24 cellular contexts compared by ENCODE assay signal in the genomic region with DNA sequence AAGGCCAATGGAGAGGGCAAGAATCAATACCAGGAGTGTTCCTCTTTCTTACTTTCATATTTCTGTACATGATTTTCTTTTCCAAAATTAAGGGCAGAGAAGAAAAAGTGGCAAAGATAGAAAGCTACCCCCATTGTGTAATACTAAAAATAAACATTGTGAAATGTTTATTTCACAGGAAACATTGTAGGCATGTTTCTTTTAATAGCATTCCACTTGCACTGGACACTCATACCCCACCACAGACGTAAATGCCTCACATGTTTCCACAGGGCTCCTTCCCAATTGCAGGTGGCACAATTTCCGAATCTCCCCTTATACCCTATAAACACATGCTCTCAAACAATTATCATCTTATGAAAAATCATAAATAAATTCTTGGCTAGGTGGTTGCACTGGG.
DNase-seq lines count a peak whose midpoint lies in the region; TF ChIP-seq lines count a peak whose summit lies in the region.
"Had no signal": no experiment of that assay in that cellular context is flagged by ENCODE, and none has a peak within 500 bp of the region (broad histone marks: within the 10 kb centered on the region; RNA-seq: fewer than 3 reads in every experiment).

No MANE protein-coding gene starts in this region.

- H3K4me3 Mint-ChIP-seq in osteocyte (ENCODE audit: unreplicated experiment) = no peak overlapping the region
- H3K4me3 Mint-ChIP-seq: CD4-positive, alpha-beta memory T cell; HFFc6 had no signal

- CTCF ChIA-PET in BJ (lab: Yijun Ruan, JAX) = interaction anchor here (0.9 kb wide), 1 partner anchor 374 kb away, joined by 3 read pairs; no protein-coding TSS in a partner anchor

- H3K9me3 Mint-ChIP-seq in osteocyte (ENCODE audit: unreplicated experiment) = peaks cover 7% of the 10 kb centered on the region

- DNase-seq in BJ (ENCODE audit: low read depth) = peak; percentile 9
- DNase-seq in amniotic epithelial cell (ENCODE audit: low read depth) = peak; percentile 55
- DNase-seq in fibroblast of pulmonary artery (ENCODE audit: low read depth) = peak; percentile 29
- peak; percentile 49 for DNase-seq in renal cortical epithelial cell (ENCODE audit: low read depth)
- DNase-seq in transverse colon = no peak
- DNase-seq in NCI-H1417 (lab: John Stamatoyannopoulos, UW) = no peak
- no peak for DNase-seq in osteocyte (ENCODE audit: extremely low spot score, unreplicated experiment)
- DNase-seq: Caco-2; CD4-positive, alpha-beta memory T cell; DMS 273 treated with DMSO at 0.1 percent for 48 hours; DND-41; H7; HFFc6; NCI-H1105 treated with DMSO at 0.1 percent for 48 hours; NCI-H1694; NCI-H2081; NCI-H2171 treated with DMSO at 0.1 percent for 48 hours; NCI-H446; NCI-H526; PC-3; Right ventricle myocardium superior had no signal

- TF ChIP-seq CTCF in BJ (IDR thresholded peaks at IDR 0.05; ENCODE audit: insufficient read depth, low read depth, low read length) = no peak
- TF ChIP-seq CTCF in fibroblast of pulmonary artery (IDR thresholded peaks at IDR 0.05; ENCODE audit: low read length, missing control alignments) = no peak
- no peak for TF ChIP-seq CTCF in transverse colon (IDR thresholded peaks at IDR 0.05)
- no peak for TF ChIP-seq CTCF in osteocyte (IDR thresholded peaks at IDR 0.05)

- POLR2A ChIA-PET in BJ (lab: Charles Lee) = no interaction called here

- H3K9me3 ChIP-seq in transverse colon = no peaks in the 10 kb centered on the region
- H3K9me3 ChIP-seq: BLaER1 treated with 17β-estradiol and CSF1 and Interleukin-3, amounts not matched to agents 10 nM and 100 nM; Caco-2 had no signal

- TF ChIP-seq EP300 in transverse colon (IDR thresholded peaks at IDR 0.05; ENCODE audit: low read depth) = no peak

- no peak overlapping the region for H3K27ac ChIP-seq in transverse colon
- H3K27ac ChIP-seq: BLaER1 treated with 17β-estradiol and CSF1 and Interleukin-3, amounts not matched to agents 10 nM and 100 nM had no signal

- no peaks in the 10 kb centered on the region for H3K4me1 ChIP-seq in transverse colon
- H3K4me1 ChIP-seq: Caco-2 had no signal

- H3K36me3 Mint-ChIP-seq in osteocyte (ENCODE audit: unreplicated experiment) = no peaks in the 10 kb centered on the region
- H3K36me3 Mint-ChIP-seq: CD4-positive, alpha-beta memory T cell had no signal

- no peaks in the 10 kb centered on the region for H3K36me3 ChIP-seq in BJ (ENCODE audit: control insufficient read depth, insufficient read depth, low read length)
- H3K36me3 ChIP-seq in transverse colon = no peaks in the 10 kb centered on the region
- H3K36me3 ChIP-seq: BLaER1 treated with 17β-estradiol and CSF1 and Interleukin-3, amounts not matched to agents 10 nM and 100 nM had no signal

- no peaks in the 10 kb centered on the region for H3K27me3 ChIP-seq in BJ (ENCODE audit: control insufficient read depth, insufficient read depth, low read length)
- H3K27me3 ChIP-seq in transverse colon = no peaks in the 10 kb centered on the region
- H3K27me3 ChIP-seq: BLaER1 treated with 17β-estradiol and CSF1 and Interleukin-3, amounts not matched to agents 10 nM and 100 nM had no signal

- 20 to 61% methylated on average over 1 to 2 of the region's 2 CpGs for WGBS in transverse colon (ENCODE audit: low coverage in 1 of 2), 2 donors

- H3K4me3 ChIP-seq in BJ (ENCODE audit: low read depth, low read length) = no peak overlapping the region
- H3K4me3 ChIP-seq in fibroblast of pulmonary artery (replicated peaks; ENCODE audit: low read depth, low read length) = no peak overlapping the region
- H3K4me3 ChIP-seq in transverse colon = no peak overlapping the region
- H3K4me3 ChIP-seq: BLaER1 treated with 17β-estradiol and CSF1 and Interleukin-3, amounts not matched to agents 10 nM and 100 nM; GM12878; K562 had no signal

- TF ChIP-seq POLR2A in transverse colon (IDR thresholded peaks at IDR 0.05) = no peak

- H3K4me1 Mint-ChIP-seq in osteocyte (ENCODE audit: unreplicated experiment) = peaks cover 9% of the 10 kb centered on the region
- H3K4me1 Mint-ChIP-seq: CD4-positive, alpha-beta memory T cell had no signal

- H3K27ac Mint-ChIP-seq in osteocyte (ENCODE audit: unreplicated experiment) = no peak overlapping the region
- H3K27ac Mint-ChIP-seq: CD4-positive, alpha-beta memory T cell; HFFc6 had no signal

- H3K27me3 Mint-ChIP-seq in osteocyte (ENCODE audit: unreplicated experiment) = no peaks in the 10 kb centered on the region
- H3K27me3 Mint-ChIP-seq: CD4-positive, alpha-beta memory T cell had no signal

- intact Hi-C loops in transverse colon (cut with DNase I; ENCODE audit: low total_unique reads) = no loop called here

- in situ Hi-C loops in transverse colon (cut with MboI; ENCODE audit: low pct_ligation_motif_present in 1 of 4, low pct_unique_long_range_greater_than_20kb in 1 of 4, low sequenced_read_pairs in 3 of 4) = no loop called here

Comparison
In these comparisons a context has a peak if more than half of its experiments do, and no peak if none do; other contexts are left out.
1. DNase-seq: peak in BJ (single experiment), amniotic epithelial cell (single experiment), fibroblast of pulmonary artery (single experiment) and renal cortical epithelial cell (single experiment); none in transverse colon (single experiment), NCI-H1417 (0 of 3) and osteocyte (single experiment).